Comparison of ENCODE assay signal across 14 cellular contexts in the genomic region with DNA sequence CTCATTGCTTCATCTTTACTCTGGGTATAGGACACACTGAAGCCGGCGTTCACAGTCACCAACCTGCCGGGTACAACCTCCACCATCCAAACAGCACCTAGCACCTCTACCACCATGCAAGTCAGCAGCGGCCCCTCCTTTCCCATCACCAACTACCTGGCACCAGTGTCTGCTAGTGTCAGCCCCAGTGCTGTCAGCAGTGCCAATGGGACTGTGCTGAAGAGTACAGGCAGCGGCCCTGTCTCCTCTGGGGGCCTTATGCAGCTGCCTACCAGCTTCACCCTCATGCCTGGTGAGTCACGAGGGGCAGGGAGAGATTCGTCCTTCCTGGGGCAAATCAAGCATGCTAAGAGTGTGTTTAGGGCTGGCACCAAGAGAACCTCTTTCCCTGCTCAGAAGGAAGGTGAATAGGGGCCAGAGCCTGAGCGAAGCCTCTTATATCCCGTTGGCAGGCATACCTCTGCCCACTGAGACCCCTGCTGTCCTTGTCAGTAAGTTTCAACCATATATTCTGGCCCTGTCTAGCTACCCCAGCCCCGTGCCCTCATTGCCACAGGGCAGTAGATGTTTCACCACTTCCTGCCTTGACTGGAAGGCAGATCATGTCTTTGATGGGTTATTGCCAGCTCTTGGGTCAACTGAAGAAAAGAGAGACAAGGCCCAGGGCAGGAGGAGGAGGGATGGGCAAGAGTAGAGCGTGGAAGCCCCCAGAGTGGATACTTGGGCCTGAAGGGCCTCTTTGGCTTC. TPM values are rescaled to one million over a fixed set of nuclear protein-coding genes. Genes with fewer than 3 reads are reported as not detected.
DNase-seq lines count a peak whose midpoint lies in the region; ATAC-seq, FAIRE-seq and TF ChIP-seq lines count a peak whose summit lies in the region.
"Had no signal": no experiment of that assay in that cellular context is flagged by ENCODE, and none has a peak within 500 bp of the region (broad histone marks: within the 10 kb centered on the region; RNA-seq: fewer than 3 reads in every experiment).

No MANE protein-coding gene starts in this region.

- no peak overlapping the region for H2AFZ ChIP-seq in astrocyte (ENCODE audit: low read depth, low read length)

- peaks cover 67% of the 10 kb centered on the region for H3K79me2 ChIP-seq in astrocyte (ENCODE audit: insufficient read depth, low read length)

- DNase-seq in activated naive CD4-positive, alpha-beta T cell treated with anti-CD3 and anti-CD28 coated beads, Interleukin-2, amount 50 U/mL, for 72 hours (ENCODE audit: low spot score in 2 of 2): no peak
- DNase-seq in activated naive CD4-positive, alpha-beta T cell treated with Interleukin-2 at 50 U/mL for 16 hours: no peak
- DNase-seq in astrocyte (ENCODE audit: low read depth): no peak
- DNase-seq in naive thymus-derived CD4-positive, alpha-beta T cell: no peak
- DNase-seq in type B pancreatic cell (ENCODE audit: extremely low spot score, unreplicated experiment): no peak
- DNase-seq in HuH-7.5 (ENCODE audit: low spot score): no peak
- DNase-seq in NCI-H187 treated with DMSO at 0.1 percent for 48 hours (lab: John Stamatoyannopoulos, UW): no peak
- DNase-seq: mesendoderm, NCI-H1436, SW 1271 had no signal

- no peaks in the 10 kb centered on the region for H3K9me3 ChIP-seq in astrocyte (ENCODE audit: insufficient read depth, low read depth, low read length)
- H3K9me3 ChIP-seq in naive thymus-derived CD4-positive, alpha-beta T cell (ENCODE audit: control insufficient read depth in 2 of 3, low read length in 3 of 3): no peaks in the 10 kb centered on the region
- H3K9me3 ChIP-seq: suprapubic skin had no signal

- no peak for TF ChIP-seq CTCF in astrocyte (IDR thresholded peaks at IDR 0.05; ENCODE audit: insufficient read depth, low read depth, low read length)
- no peak for TF ChIP-seq CTCF in type B pancreatic cell (conservative IDR thresholded peaks at IDR 0.05)

- peaks cover 27% of the 10 kb centered on the region for H3K4me1 ChIP-seq in astrocyte (ENCODE audit: insufficient read depth, low read length)
- peaks cover 26 to 29% of the 10 kb centered on the region in 2 donors for H3K4me1 ChIP-seq in naive thymus-derived CD4-positive, alpha-beta T cell (ENCODE audit: control insufficient read depth in 2 of 2, insufficient read depth in 2 of 2, low read length in 2 of 2)

- H3K4me1 Mint-ChIP-seq in astrocyte (ENCODE audit: low read depth, unreplicated experiment) (peaks cover 24% of the 10 kb centered on the region), type B pancreatic cell (ENCODE audit: unreplicated experiment) (peaks cover 26% of the 10 kb centered on the region)
- peaks cover 30 to 45% (median 35%) of the 10 kb centered on the region in 7 donors for H3K4me1 Mint-ChIP-seq in naive thymus-derived CD4-positive, alpha-beta T cell

- H3K27ac Mint-ChIP-seq in activated naive CD4-positive, alpha-beta T cell treated with anti-CD3 and anti-CD28 coated beads, Interleukin-2, amount 50 U/mL, for 72 hours: peak overlapping the region; percentile 88 to 92
- H3K27ac Mint-ChIP-seq in astrocyte (ENCODE audit: unreplicated experiment) (peak overlapping the region; percentile 38), type B pancreatic cell (peak overlapping the region; percentile 51)
- H3K27ac Mint-ChIP-seq in naive thymus-derived CD4-positive, alpha-beta T cell: peak overlapping the region in 8 of 9 donors; percentile 60 to 98 (median 81)

- H3K9me3 Mint-ChIP-seq in activated naive CD4-positive, alpha-beta T cell treated with anti-CD3 and anti-CD28 coated beads, Interleukin-2, amount 50 U/mL, for 72 hours: no peaks in the 10 kb centered on the region
- H3K9me3 Mint-ChIP-seq in astrocyte (ENCODE audit: unreplicated experiment) (no peaks in the 10 kb centered on the region), type B pancreatic cell (no peaks in the 10 kb centered on the region)
- H3K9me3 Mint-ChIP-seq in naive thymus-derived CD4-positive, alpha-beta T cell: no peaks in the 10 kb centered on the region
- H3K9me3 Mint-ChIP-seq: central memory CD8-positive, alpha-beta T cell had no signal

- H3K27ac ChIP-seq in astrocyte (ENCODE audit: low read depth, low read length): peak overlapping the region; percentile 73
- H3K27ac ChIP-seq in naive thymus-derived CD4-positive, alpha-beta T cell (ENCODE audit: low read depth, low read length): peak overlapping the region; percentile 73

- peaks cover 38% of the 10 kb centered on the region for H3K36me3 ChIP-seq in astrocyte (ENCODE audit: insufficient read depth, low read length)
- peaks cover 10 to 54% (median 13%) of the 10 kb centered on the region in 3 experiments for H3K36me3 ChIP-seq in naive thymus-derived CD4-positive, alpha-beta T cell (ENCODE audit: control insufficient read depth in 2 of 3, insufficient read depth in 3 of 3, low read length in 3 of 3)

- no peaks in the 10 kb centered on the region for H3K27me3 ChIP-seq in astrocyte (ENCODE audit: insufficient read depth, low read length)
- no peaks in the 10 kb centered on the region for H3K27me3 ChIP-seq in naive thymus-derived CD4-positive, alpha-beta T cell (ENCODE audit: control insufficient read depth in 2 of 2, insufficient read depth in 2 of 2, low read length in 2 of 2)
- H3K27me3 ChIP-seq: suprapubic skin had no signal

- H3K4me3 ChIP-seq in astrocyte (ENCODE audit: insufficient read depth, low read depth, low read length): no peak overlapping the region
- no peak overlapping the region for H3K4me3 ChIP-seq in naive thymus-derived CD4-positive, alpha-beta T cell (ENCODE audit: low read length)
- H3K4me3 ChIP-seq: suprapubic skin had no signal

- no peaks in the 10 kb centered on the region for H3K27me3 Mint-ChIP-seq in astrocyte (ENCODE audit: low read depth, unreplicated experiment)
- H3K27me3 Mint-ChIP-seq in naive thymus-derived CD4-positive, alpha-beta T cell: no peaks in the 10 kb centered on the region
- H3K27me3 Mint-ChIP-seq in type B pancreatic cell: no peaks in the 10 kb centered on the region
- H3K27me3 Mint-ChIP-seq: central memory CD8-positive, alpha-beta T cell had no signal

- CTCF ChIA-PET in naive thymus-derived CD4-positive, alpha-beta T cell (lab: Charles Lee): no interaction called here

- intact Hi-C loops in naive thymus-derived CD4-positive, alpha-beta T cell (cut with micrococcal nuclease): loop anchor here (2.0 kb wide), 3 partner anchors 207 to 1441 kb away; a partner anchor contains a TSS

- ATAC-seq in activated naive CD4-positive, alpha-beta T cell treated with anti-CD3 and anti-CD28 coated beads, Interleukin-2, amount 50 U/mL, for 72 hours: no peak
- no peak for ATAC-seq in naive thymus-derived CD4-positive, alpha-beta T cell
- ATAC-seq in HG02981 (IDR thresholded peaks at IDR 0.05; ENCODE audit: unreplicated experiment): no peak

- peak overlapping the region; percentile 99 for H3K4me2 ChIP-seq in astrocyte (ENCODE audit: low read length)

- H3K36me3 Mint-ChIP-seq in activated naive CD4-positive, alpha-beta T cell treated with anti-CD3 and anti-CD28 coated beads, Interleukin-2, amount 50 U/mL, for 72 hours: peaks cover 22 to 29% of the 10 kb centered on the region in 2 donors
- H3K36me3 Mint-ChIP-seq in astrocyte (ENCODE audit: low read depth, unreplicated experiment) (peaks cover 21% of the 10 kb centered on the region), type B pancreatic cell (peaks cover 9% of the 10 kb centered on the region)
- H3K36me3 Mint-ChIP-seq in naive thymus-derived CD4-positive, alpha-beta T cell: peaks cover 0 to 26% (median 11%) of the 10 kb centered on the region in 5 donors

- FAIRE-seq in astrocyte (lab: Jason Lieb, UNC): no peak
- FAIRE-seq: frontal cortex had no signal

- POLR2A ChIA-PET in naive thymus-derived CD4-positive, alpha-beta T cell (lab: Charles Lee): interaction anchor here (1.3 to 1.8 kb wide), 4 partner anchors 9 to 247 kb away, joined by 4 to 13 read pairs (median 8); a partner anchor contains a TSS

- peak overlapping the region; percentile 10 for H3K9ac ChIP-seq in astrocyte (ENCODE audit: low read length)

- H3K4me3 Mint-ChIP-seq in astrocyte (ENCODE audit: unreplicated experiment) (no peak overlapping the region), type B pancreatic cell (no peak overlapping the region)
- H3K4me3 Mint-ChIP-seq in naive thymus-derived CD4-positive, alpha-beta T cell: no peak overlapping the region

- peaks cover 63% of the 10 kb centered on the region for H4K20me1 ChIP-seq in astrocyte (ENCODE audit: insufficient read depth, low read length)

RNA-seq across cellular contexts. Expression of a gene that starts 4.8 kb away (rescaled TPM):
- total RNA-seq in activated naive CD4-positive, alpha-beta T cell treated with anti-CD3 and anti-CD28 coated beads, Interleukin-2, amount 50 U/mL, for 72 hours: 10 to 100 TPM; 31.0 to 42.7 TPM
- total RNA-seq in astrocyte (53.5 and 54.9 TPM in 2 replicates), type B pancreatic cell (ENCODE audit: low replicate concordance) (35.2 and 38.2 TPM in 2 replicates)
- total RNA-seq in naive thymus-derived CD4-positive, alpha-beta T cell: 10 to 100 TPM; 22.5 to 49.4 (median 26.7) TPM
- 1 to 10 TPM; 4.0 to 6.6 TPM for polyA plus RNA-seq in naive thymus-derived CD4-positive, alpha-beta T cell

RNA-seq across cellular contexts. Expression of a gene that starts 6.1 kb away (rescaled TPM):
- 10 to 100 TPM; 45.7 to 88.0 TPM for total RNA-seq in activated naive CD4-positive, alpha-beta T cell treated with anti-CD3 and anti-CD28 coated beads, Interleukin-2, amount 50 U/mL, for 72 hours
- total RNA-seq in astrocyte: 11.1 TPM in 2 replicates
- total RNA-seq in naive thymus-derived CD4-positive, alpha-beta T cell: 100 to 1,000 TPM in 3 of 5 experiments, 10 to 100 TPM in 2; 58.1 to 123 (median 111) TPM
- polyA plus RNA-seq in naive thymus-derived CD4-positive, alpha-beta T cell: 10 to 100 TPM; 12.3 to 25.6 TPM
- total RNA-seq in type B pancreatic cell (ENCODE audit: low replicate concordance): 29.5 and 49.5 TPM in 2 replicates

RNA-seq across cellular contexts. Expression of a gene that starts 53.4 kb away (rescaled TPM):
- 10 to 100 TPM; 39.3 to 73.5 TPM for total RNA-seq in activated naive CD4-positive, alpha-beta T cell treated with anti-CD3 and anti-CD28 coated beads, Interleukin-2, amount 50 U/mL, for 72 hours
- 15.1 and 17.6 TPM in 2 replicates for total RNA-seq in astrocyte
- total RNA-seq in naive thymus-derived CD4-positive, alpha-beta T cell: 10 to 100 TPM; 25.4 to 65.7 (median 33.9) TPM
- polyA plus RNA-seq in naive thymus-derived CD4-positive, alpha-beta T cell: 100 to 1,000 TPM; 119 to 141 TPM
- 47.8 and 52.3 TPM in 2 replicates for total RNA-seq in type B pancreatic cell (ENCODE audit: low replicate concordance)

Comparison
In these comparisons a context has a peak if more than half of its experiments do, and no peak if none do; other contexts are left out.
1. H3K27ac Mint-ChIP-seq: peak in every context shown above with its lines; median percentile 90 in activated naive CD4-positive, alpha-beta T cell treated with anti-CD3 and anti-CD28 coated beads, Interleukin-2, amount 50 U/mL, for 72 hours; 81 in naive thymus-derived CD4-positive, alpha-beta T cell; 51 in type B pancreatic cell; 38 in astrocyte.